8 cellular contexts compared by ENCODE assay signal in genomic region chr1:98046031-98046641, GRCh38.
DNase-seq lines count a peak whose midpoint lies in the region; ATAC-seq and TF ChIP-seq lines count a peak whose summit lies in the region.

No MANE protein-coding gene starts in this region.

- peak overlapping the region; percentile 66 for H2BK5ac ChIP-seq in IMR-90 (ENCODE audit: low read depth, low read length, poor library complexity, severe bottlenecking)

- peak in 1 of 5 donors; percentile 21 for DNase-seq in CD4-positive, alpha-beta memory T cell
- DNase-seq in IMR-90 (peak; percentile 51), adipocyte (ENCODE audit: low read depth) (peak; percentile 77), MV-4-11 (lab: John Stamatoyannopoulos, UW) (no peak), NCI-H524 treated with DMSO at 0.1 percent for 48 hours (lab: John Stamatoyannopoulos, UW) (no peak)
- peak; percentile 11 to 20 for DNase-seq in stimulated activated naive CD8-positive, alpha-beta T cell treated with anti-CD3 and anti-CD28 coated beads, Interleukin-15, amount 100 ng/mL, for 72 hours

- peak overlapping the region; percentile 14 to 85; a peak in 2 of 4 replicates for H4K8ac ChIP-seq in IMR-90 (ENCODE audit: low read depth in 2 of 2, low read length in 2 of 2)

- no peak overlapping the region for H2BK20ac ChIP-seq in IMR-90 (ENCODE audit: low read depth, low read length)

- H3K27ac ChIP-seq in CD4-positive, alpha-beta memory T cell (ENCODE audit: low read depth, low read length) = no peak overlapping the region
- H3K27ac ChIP-seq in IMR-90 (ENCODE audit: insufficient read depth, low read length) (peak overlapping the region; percentile 50), iPS-18a (ENCODE audit: low read length) (no peak overlapping the region)

- no peaks in the 10 kb centered on the region for H3K9me3 ChIP-seq in CD4-positive, alpha-beta memory T cell (ENCODE audit: control insufficient read depth in 1 of 2, low read length in 2 of 2)
- no peaks in the 10 kb centered on the region for H3K9me3 ChIP-seq in IMR-90 (ENCODE audit: control insufficient read depth, insufficient read depth, low read length)
- no peaks in the 10 kb centered on the region for H3K9me3 ChIP-seq in adipocyte (ENCODE audit: control insufficient read depth, low read length)
- H3K9me3 ChIP-seq in iPS-18a (ENCODE audit: control insufficient read depth, low read depth, low read length) = no peaks in the 10 kb centered on the region

- no peaks in the 10 kb centered on the region for H3K36me3 ChIP-seq in CD4-positive, alpha-beta memory T cell (ENCODE audit: insufficient read depth, low read length)
- H3K36me3 ChIP-seq in IMR-90 (ENCODE audit: control insufficient read depth, insufficient read depth, low read length) (no peaks in the 10 kb centered on the region), adipocyte (ENCODE audit: control insufficient read depth, insufficient read depth, low read length, severe bottlenecking) (no peaks in the 10 kb centered on the region), iPS-18a (ENCODE audit: control insufficient read depth, low read depth, low read length) (no peaks in the 10 kb centered on the region)

- dilution Hi-C loops in IMR-90 (cut with HindIII; ENCODE audit: low sequenced_read_pairs, unreplicated experiment) = no loop called here

- H3K9me1 ChIP-seq in IMR-90 (ENCODE audit: insufficient read depth, low read length) = 0 out of 2 replicates have a peak, but pooled peaks cover 6% of the 10 kb centered on the region

- H3K27me3 ChIP-seq in CD4-positive, alpha-beta memory T cell (ENCODE audit: insufficient read depth, low read length) = peaks cover 39% of the 10 kb centered on the region
- H3K27me3 ChIP-seq in IMR-90 (ENCODE audit: control insufficient read depth, insufficient read depth, low read length) (no peaks in the 10 kb centered on the region), adipocyte (replicated peaks; ENCODE audit: control insufficient read depth, insufficient read depth, low read length) (peaks cover 20% of the 10 kb centered on the region), iPS-18a (ENCODE audit: control insufficient read depth, insufficient read depth, low read length) (peaks cover 83% of the 10 kb centered on the region)

- no peak for TF ChIP-seq CTCF in IMR-90 (conservative IDR thresholded peaks at IDR 0.05; ENCODE audit: low read depth, low read length)

- CTCF ChIA-PET in CD4-positive, alpha-beta memory T cell (lab: Charles Lee; ENCODE audit: partially characterized antibody) = interaction anchor here (1.0 to 3.9 kb wide), 3 partner anchors 14 to 1083 kb away, joined by 4 to 12 read pairs (median 6); no protein-coding TSS in a partner anchor
- CTCF ChIA-PET in IMR-90 (lab: Yijun Ruan, JAX) = no interaction called here

- POLR2A ChIA-PET in CD4-positive, alpha-beta memory T cell (lab: Charles Lee; ENCODE audit: partially characterized antibody) = no interaction called here
- POLR2A ChIA-PET in IMR-90 (lab: Charles Lee; ENCODE audit: unreplicated experiment) = no interaction called here

- H3K23ac ChIP-seq in IMR-90 (ENCODE audit: low read depth, low read length) = peak overlapping the region; percentile 91

- H2BK15ac ChIP-seq in IMR-90 (ENCODE audit: low read depth, low read length) = peak overlapping the region; percentile 56; the same call in 1 of the 3 replicates

- peak overlapping the region; percentile 46; the same call in 1 of the 2 replicates for H3K4ac ChIP-seq in IMR-90 (ENCODE audit: low read depth, low read length)

- intact Hi-C loops in CD4-positive, alpha-beta memory T cell (cut with micrococcal nuclease) = loop anchor here (10.0 kb wide), 1 partner anchor 1321 kb away; the partner anchor contains the start of gene PTBP2
- intact Hi-C loops in IMR-90 (cut with micrococcal nuclease) = loop anchor here (5.0 to 10.0 kb wide), 3 partner anchors 201 to 909 kb away; no protein-coding TSS in a partner anchor

- H2AK9ac ChIP-seq in IMR-90 (replicated peaks; ENCODE audit: low read depth, low read length, poor library complexity) = peak overlapping the region; percentile 95

- WGBS in IMR-90 (ENCODE audit: extremely low coverage in 2 of 2, insufficient read length in 1 of 2), 2 experiments = 1% methylated on average over 17 of the region's 29 CpGs; no CpG with 5 or more reads in 1 of the 2 experiments

- H4K20me1 ChIP-seq in IMR-90 (ENCODE audit: insufficient read depth, low read length) = no peaks in the 10 kb centered on the region

- peaks cover 35% of the 10 kb centered on the region for H3K4me1 ChIP-seq in CD4-positive, alpha-beta memory T cell (ENCODE audit: insufficient read depth, low read length)
- H3K4me1 ChIP-seq in IMR-90 (ENCODE audit: control insufficient read depth, insufficient read depth, low read length) = peaks cover 5% of the 10 kb centered on the region
- H3K4me1 ChIP-seq in adipocyte (ENCODE audit: control insufficient read depth, insufficient read depth, low read length) = peaks cover 25% of the 10 kb centered on the region
- peaks cover 10% of the 10 kb centered on the region for H3K4me1 ChIP-seq in iPS-18a (ENCODE audit: control insufficient read depth, low read depth, low read length)

- H4K5ac ChIP-seq in IMR-90 (ENCODE audit: low read depth, low read length) = no peak overlapping the region

- no peak overlapping the region for H3K56ac ChIP-seq in IMR-90 (ENCODE audit: extremely low read depth, insufficient read depth, low read length)

- BruUV-seq in IMR-90 (replicated peaks; lab: Mats Ljungman, UMichigan) = no TSS peak

- H3K9me3 Mint-ChIP-seq in CD4-positive, alpha-beta memory T cell = peaks cover 0 to 8% (median 3%) of the 10 kb centered on the region in 8 donors
- H3K9me3 Mint-ChIP-seq in stimulated activated naive CD8-positive, alpha-beta T cell treated with anti-CD3 and anti-CD28 coated beads, Interleukin-15, amount 100 ng/mL, for 72 hours = no peaks in the 10 kb centered on the region

- H3K4me3 ChIP-seq in CD4-positive, alpha-beta memory T cell (ENCODE audit: low read length in 2 of 2) = peak overlapping the region in 1 of 2 donors; percentile 25
- H3K4me3 ChIP-seq in IMR-90 (ENCODE audit: insufficient read depth, low read depth, low read length) (peak overlapping the region; percentile 95), adipocyte (ENCODE audit: low read length) (peak overlapping the region; percentile 89), iPS-18a (ENCODE audit: low read length) (peak overlapping the region; percentile 63)

- peak overlapping the region; percentile 7; the same call in 1 of the 2 replicates for H3K18ac ChIP-seq in IMR-90 (ENCODE audit: low read depth, low read length)

- peak overlapping the region; percentile 85; the same call in 1 of the 2 replicates for H3K14ac ChIP-seq in IMR-90 (replicated peaks; ENCODE audit: low read depth, low read length)

- 0 out of 2 replicates have a peak, but pooled peaks have one; percentile 11 for TF ChIP-seq POLR2A in IMR-90 (IDR thresholded peaks at IDR 0.05; ENCODE audit: low read depth, low read length)

- H3K36me3 Mint-ChIP-seq in CD4-positive, alpha-beta memory T cell = no peaks in the 10 kb centered on the region

- H4K91ac ChIP-seq in IMR-90 (ENCODE audit: insufficient read depth, low read depth, low read length) = 0 out of 2 replicates have a peak overlapping the region, but pooled peaks have one; percentile 59

- peak overlapping the region; percentile 95 for H3K4me2 ChIP-seq in IMR-90 (ENCODE audit: low read depth, low read length)

- peak overlapping the region; percentile 96 for H2AFZ ChIP-seq in IMR-90 (replicated peaks; ENCODE audit: low read length, poor library complexity)

- H3K4me1 Mint-ChIP-seq in CD4-positive, alpha-beta memory T cell = peaks cover 23 to 40% (median 33%) of the 10 kb centered on the region in 4 donors
- peaks cover 42% of the 10 kb centered on the region for H3K4me1 Mint-ChIP-seq in stimulated activated naive CD8-positive, alpha-beta T cell treated with anti-CD3 and anti-CD28 coated beads, Interleukin-15, amount 100 ng/mL, for 72 hours

- ATAC-seq in IMR-90 (ENCODE audit: low read depth) (peak; percentile 44), HG02870 (IDR thresholded peaks at IDR 0.05; ENCODE audit: unreplicated experiment) (no peak)
- peak; percentile 35 for ATAC-seq in stimulated activated naive CD8-positive, alpha-beta T cell treated with anti-CD3 and anti-CD28 coated beads, Interleukin-15, amount 100 ng/mL, for 72 hours

- H3K9ac ChIP-seq in IMR-90 (ENCODE audit: low read depth, low read length) (peak overlapping the region; percentile 92), adipocyte (ENCODE audit: low read length) (peak overlapping the region; percentile 73), iPS-18a (ENCODE audit: low read length) (no peak overlapping the region)

- H2AK5ac ChIP-seq in IMR-90 (ENCODE audit: low read depth, low read length) = peak overlapping the region; percentile 31; the same call in 1 of the 2 replicates

- H2BK120ac ChIP-seq in IMR-90 (ENCODE audit: low read depth, low read length) = peak overlapping the region; percentile 50; the same call in 1 of the 2 replicates

- peak overlapping the region; percentile 67 to 89 (median 81) for H3K4me3 Mint-ChIP-seq in CD4-positive, alpha-beta memory T cell
- peak overlapping the region; percentile 76 to 82 for H3K4me3 Mint-ChIP-seq in stimulated activated naive CD8-positive, alpha-beta T cell treated with anti-CD3 and anti-CD28 coated beads, Interleukin-15, amount 100 ng/mL, for 72 hours

- peaks cover 11 to 23% of the 10 kb centered on the region in 2 experiments; a peak in 2 of 4 replicates for H3K79me1 ChIP-seq in IMR-90 (ENCODE audit: low read depth in 1 of 2, low read length in 2 of 2)

- in situ Hi-C loops in IMR-90 (cut with MboI; ENCODE audit: low sequenced_read_pairs) = loop anchor here (10.0 kb wide), 2 partner anchors 131 to 1491 kb away; no protein-coding TSS in a partner anchor

- peak overlapping the region in 1 of 7 donors; percentile 11 for H3K27ac Mint-ChIP-seq in CD4-positive, alpha-beta memory T cell
- H3K27ac Mint-ChIP-seq in stimulated activated naive CD8-positive, alpha-beta T cell treated with anti-CD3 and anti-CD28 coated beads, Interleukin-15, amount 100 ng/mL, for 72 hours = no peak overlapping the region

- no peak for TF ChIP-seq RAD21 in IMR-90 (IDR thresholded peaks at IDR 0.05; ENCODE audit: low read length)

- H3K27me3 Mint-ChIP-seq in CD4-positive, alpha-beta memory T cell = peaks cover 59 to 62% of the 10 kb centered on the region in 2 donors
- peaks cover 85% of the 10 kb centered on the region for H3K27me3 Mint-ChIP-seq in stimulated activated naive CD8-positive, alpha-beta T cell treated with anti-CD3 and anti-CD28 coated beads, Interleukin-15, amount 100 ng/mL, for 72 hours

TF ChIP-seq in IMR-90, 13 proteins besides CTCF, POLR2A, EP300 and RAD21 (continues in another document):
- no peak for TF ChIP-seq FOS (IDR thresholded peaks at IDR 0.05; ENCODE audit: low read depth, low read length)
- TF ChIP-seq MXI1 (IDR thresholded peaks at IDR 0.05; ENCODE audit: borderline replicate concordance, low read depth, low read length) = peak; percentile 8; the same call in 1 of the 2 replicates

Comparison
In these comparisons a context has a peak if more than half of its experiments do, and no peak if none do; other contexts are left out.
1. DNase-seq: peak in IMR-90 (single experiment), adipocyte (single experiment) and stimulated activated naive CD8-positive, alpha-beta T cell treated with anti-CD3 and anti-CD28 coated beads, Interleukin-15, amount 100 ng/mL, for 72 hours (2 of 2); none in MV-4-11 (single experiment) and NCI-H524 treated with DMSO at 0.1 percent for 48 hours (single experiment).